Comparison of ENCODE assay signal across 26 cellular contexts in the genomic region with DNA sequence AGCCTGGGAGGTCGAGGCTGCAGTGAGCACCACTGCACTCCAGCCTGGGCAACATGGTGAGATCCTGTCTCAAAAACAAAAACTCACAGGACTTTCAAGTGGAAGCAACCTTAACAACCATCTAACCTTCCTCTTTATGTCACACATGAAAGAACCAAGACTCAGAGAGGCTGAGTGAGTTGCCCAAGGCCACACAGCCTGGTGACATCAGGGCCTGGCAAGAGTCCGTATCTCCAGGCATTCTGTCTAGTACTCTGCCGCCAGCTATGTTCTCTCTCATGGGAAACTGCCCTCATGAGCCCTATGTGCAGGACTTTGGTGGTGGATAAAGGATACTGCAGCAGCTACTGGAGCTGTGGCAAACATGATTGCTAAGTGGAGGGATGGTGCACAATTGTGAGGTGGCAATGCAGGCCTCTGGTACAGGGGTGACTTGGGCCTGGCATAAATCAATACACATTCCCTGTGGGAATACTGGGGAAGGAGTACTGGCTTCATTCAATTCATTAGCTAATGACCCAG. TPM values are rescaled to one million over a fixed set of nuclear protein-coding genes. Genes with fewer than 3 reads are reported as not detected.
A peak's percentile ranks its signal among the peaks of the same experiment; 100 is the strongest.
DNase-seq lines count a peak whose midpoint lies in the region; ATAC-seq, FAIRE-seq and TF ChIP-seq lines count a peak whose summit lies in the region.
"Had no signal": no experiment of that assay in that cellular context is flagged by ENCODE, and none has a peak within 500 bp of the region (broad histone marks: within the 10 kb centered on the region; RNA-seq: fewer than 3 reads in every experiment).

No MANE protein-coding gene starts in this region.

- no peak overlapping the region for H3K9ac ChIP-seq in HepG2 (ENCODE audit: insufficient read depth, low read depth, low read length)
- H3K9ac ChIP-seq: BLaER1 had no signal

- WGBS in HepG2 (ENCODE audit: low lambda C conversion rate) = 20% methylated on average over 2 of the region's 3 CpGs
- WGBS in right lobe of liver (ENCODE audit: insufficient coverage, low coverage, low lambda C conversion rate, missing lambda C conversion rate) = 80% methylated on average over 1 of the region's 3 CpGs

- no peaks in the 10 kb centered on the region for H3K9me3 ChIP-seq in HepG2 (ENCODE audit: low read length)
- no peaks in the 10 kb centered on the region for H3K9me3 ChIP-seq in right lobe of liver
- H3K9me3 ChIP-seq in upper lobe of right lung = no peaks in the 10 kb centered on the region
- H3K9me3 ChIP-seq: BE2C, BLaER1 had no signal

- intact Hi-C loops in HepG2 (cut with micrococcal nuclease; ENCODE audit: unreplicated experiment) = no loop called here
- intact Hi-C loops in right lobe of liver (cut with DNase I) = no loop called here
- intact Hi-C loops in upper lobe of right lung (cut with DNase I) = no loop called here

- H3K4me1 ChIP-seq in HepG2 (ENCODE audit: insufficient read depth, low read length) = no peaks in the 10 kb centered on the region
- H3K4me1 ChIP-seq in right lobe of liver = no peaks in the 10 kb centered on the region
- H3K4me1 ChIP-seq in upper lobe of right lung = no peaks in the 10 kb centered on the region
- H3K4me1 ChIP-seq: BE2C, BLaER1 had no signal

- no peak for TF ChIP-seq RAD21 in HepG2 (CRISPR knock-in tag; IDR thresholded peaks at IDR 0.05)

- H2AFZ ChIP-seq in HepG2 (ENCODE audit: low read length) = no peak overlapping the region

- POLR2A ChIA-PET in HepG2 (lab: Yijun Ruan, JAX) = no interaction called here

- TF ChIP-seq EP300 in HepG2 (IDR thresholded peaks at IDR 0.05; ENCODE audit: low read depth in 2 of 2, low read length in 2 of 2) (no peak), HepG2 (CRISPR knock-in tag; IDR thresholded peaks at IDR 0.05; ENCODE audit: borderline replicate concordance) (no peak)

- no peak overlapping the region for H3K4me2 ChIP-seq in HepG2 (ENCODE audit: low read depth, low read length)
- H3K4me2 ChIP-seq: BLaER1 had no signal

- peak; percentile 60; the same call in 2 of the 3 replicates for ATAC-seq in HepG2
- ATAC-seq in right lobe of liver = no peak
- no peak for ATAC-seq in upper lobe of right lung
- no peak for ATAC-seq in GM18870 (IDR thresholded peaks at IDR 0.05; ENCODE audit: unreplicated experiment)
- ATAC-seq: GM12878 had no signal

- H3K27me3 ChIP-seq in HepG2 (ENCODE audit: control insufficient read depth in 1 of 2, insufficient read depth in 2 of 2, low read length in 2 of 2) (peaks cover 1 to 23% of the 10 kb centered on the region in 2 experiments; a peak in 1 of 5 replicates), right lobe of liver (no peaks in the 10 kb centered on the region), upper lobe of right lung (no peaks in the 10 kb centered on the region)
- H3K27me3 ChIP-seq: BE2C, BLaER1 had no signal

- CTCF ChIA-PET in HepG2 (lab: Yijun Ruan, JAX; ENCODE audit: low intra/inter-chr PET ratio, low total read pairs) = no interaction called here

- TF ChIP-seq CTCF in HepG2 (CRISPR knock-in tag; IDR thresholded peaks at IDR 0.05) (no peak), right lobe of liver (IDR thresholded peaks at IDR 0.05) (no peak), upper lobe of right lung (IDR thresholded peaks at IDR 0.05) (no peak)

- no peak overlapping the region for H3K4me3 ChIP-seq in HepG2 (replicated peaks in 1 of 3; ENCODE audit: insufficient read depth in 1 of 3, low read depth in 2 of 3, low read length in 3 of 3)
- H3K4me3 ChIP-seq in right lobe of liver = no peak overlapping the region
- no peak overlapping the region for H3K4me3 ChIP-seq in upper lobe of right lung
- H3K4me3 ChIP-seq: BLaER1, GM12878 had no signal

- H3K36me3 ChIP-seq in HepG2 (replicated peaks in 1 of 2; ENCODE audit: control insufficient read depth in 1 of 2, insufficient read depth in 2 of 2, low read length in 2 of 2) (no peaks in the 10 kb centered on the region), right lobe of liver (no peaks in the 10 kb centered on the region), upper lobe of right lung (no peaks in the 10 kb centered on the region)
- H3K36me3 ChIP-seq: BE2C, BLaER1 had no signal

- no TSS peak for BruUV-seq in HepG2 (replicated peaks; lab: Mats Ljungman, UMichigan)

- TF ChIP-seq POLR2A in HepG2 (IDR thresholded peaks at IDR 0.05; ENCODE audit: insufficient read depth in 1 of 2, low read depth in 2 of 2, low read length in 2 of 2) (no peak), right lobe of liver (IDR thresholded peaks at IDR 0.05) (no peak)

- FAIRE-seq in HepG2 (lab: Jason Lieb, UNC) = no peak
- FAIRE-seq: GM12878, GM12892, GM18507, GM19239 had no signal

- H3K79me2 ChIP-seq in HepG2 (ENCODE audit: insufficient read depth, low read length) = no peaks in the 10 kb centered on the region

- H4K20me1 ChIP-seq in HepG2 (ENCODE audit: insufficient read depth, low read length) = no peaks in the 10 kb centered on the region
- H4K20me1 ChIP-seq: BLaER1 had no signal

- no peak for DNase-seq in HepG2 (ENCODE audit: low spot score)
- DNase-seq in right lobe of liver = no peak
- peak; percentile 12 for DNase-seq in SK-MEL-5 (ENCODE audit: low read depth, low spot score)
- peak; percentile 17 for DNase-seq in upper lobe of right lung
- DNase-seq in NCI-H2029 (lab: John Stamatoyannopoulos, UW) = no peak
- DNase-seq: ACHN; BE2C; C1 segment of cervical spinal cord; CD4-positive, alpha-beta memory T cell; CD4-positive, CD25-positive, alpha-beta regulatory T cell; CD8-positive, alpha-beta memory T cell; COR-L47; DMS 273 treated with DMSO at 0.1 percent for 48 hours; DMS153; DMS53; DMS79; DND-41; EL; GDM1 had no signal

- in situ Hi-C loops in HepG2 (cut with HindIII; ENCODE audit: extremely low pct_ligation_motif_present, low pct_unique_long_range_greater_than_20kb) (no loop called here), SK-MEL-5 (cut with HindIII; ENCODE audit: low pct_unique_long_range_greater_than_20kb, low sequenced_read_pairs) (no loop called here)

- no peak overlapping the region for H3K27ac ChIP-seq in HepG2 (ENCODE audit: extremely low read length, insufficient read depth, low read length)
- no peak overlapping the region for H3K27ac ChIP-seq in right lobe of liver
- no peak overlapping the region for H3K27ac ChIP-seq in upper lobe of right lung
- H3K27ac ChIP-seq: 22Rv1, BLaER1 had no signal

TF ChIP-seq in HepG2, 621 proteins besides CTCF, POLR2A, EP300 and RAD21:
- no peak for TF ChIP-seq IKZF5 (CRISPR knock-in tag; IDR thresholded peaks at IDR 0.05)
- peak; percentile 84 for TF ChIP-seq ZNF768 (CRISPR knock-in tag; IDR thresholded peaks at IDR 0.05)
- TF ChIP-seq ZNF720 (CRISPR knock-in tag; IDR thresholded peaks at IDR 0.05) = no peak
- TF ChIP-seq ZKSCAN1 (IDR thresholded peaks at IDR 0.05; ENCODE audit: low read length) = no peak
- no peak for TF ChIP-seq ZNF143 (CRISPR knock-in tag; IDR thresholded peaks at IDR 0.05)

RNA-seq across cellular contexts. Expression of gene CHCHD3, which starts 10.1 kb away (rescaled TPM):
- total RNA-seq in HepG2 (2016; rRNA removed; fragmentation: Illumina TruSeq; extraction: Trizol) (86.8 and 113 TPM in 2 replicates), right lobe of liver (10 to 100 TPM; 16.5 to 42.6 (median 21.6) TPM), upper lobe of right lung (43.0 TPM)
- total RNA-seq in HepG2 (2016; cell fraction: cytosol; rRNA removed; fragmentation: Illumina TruSeq; extraction: Trizol; ENCODE audit: low read depth) = 29.7 and 33.8 TPM in 2 replicates
- 87.0 and 114 TPM in 2 replicates for total RNA-seq in HepG2 (2016; cell fraction: insoluble cytoplasmic fraction; rRNA removed; fragmentation: Illumina TruSeq; extraction: Trizol)
- 54.7 and 58.0 TPM in 2 replicates for total RNA-seq in HepG2 (2016; cell fraction: membrane; rRNA removed; fragmentation: Illumina TruSeq; extraction: Trizol)
- total RNA-seq in HepG2 (2016; cell fraction: nucleus; rRNA removed; fragmentation: Illumina TruSeq; extraction: Trizol) = 52.8 and 60.4 TPM in 2 replicates
- polyA plus RNA-seq in HepG2 (2011; rRNA removed) = 27.1 and 32.7 TPM in 2 replicates
- polyA plus RNA-seq in HepG2 (2011; cell fraction: cytosol; rRNA removed) = 23.8 and 33.2 TPM in 2 replicates
- polyA plus RNA-seq in HepG2 (2011; cell fraction: nucleus; rRNA removed) = 10.2 and 11.3 TPM in 2 replicates
- polyA plus RNA-seq in HepG2 (2012) = 39.2 and 41.8 TPM in 2 replicates
- polyA plus RNA-seq in HepG2 (2016; cell fraction: cytosol; fragmentation: Illumina TruSeq; extraction: Trizol; ENCODE audit: low read depth) = 26.9 and 31.2 TPM in 2 replicates
- 106 and 107 TPM in 2 replicates for polyA plus RNA-seq in HepG2 (2016; cell fraction: insoluble cytoplasmic fraction; fragmentation: Illumina TruSeq; extraction: Trizol; ENCODE audit: low read depth)
- 40.2 and 43.6 TPM in 2 replicates for polyA plus RNA-seq in HepG2 (2016; cell fraction: membrane; fragmentation: Illumina TruSeq; extraction: Trizol; ENCODE audit: low read depth)
- polyA plus RNA-seq in HepG2 (2016; cell fraction: nucleus; fragmentation: Illumina TruSeq; extraction: Trizol; ENCODE audit: insufficient read depth, low read depth) = 40.1 and 42.8 TPM in 2 replicates
- polyA minus RNA-seq in HepG2 (2011; rRNA and poly(A)+ RNA removed; ENCODE audit: low replicate concordance) = 16.7 and 45.4 TPM in 2 replicates
- 22.4 and 36.4 TPM in 2 replicates for polyA minus RNA-seq in HepG2 (2011; cell fraction: cytosol; rRNA and poly(A)+ RNA removed)
- 50.9 and 57.8 TPM in 2 replicates for polyA minus RNA-seq in HepG2 (2011; cell fraction: nucleus; rRNA and poly(A)+ RNA removed)
- total RNA-seq in SK-MEL-5 (2014; rRNA removed; shearing (Covaris generic)) = 264 and 287 TPM in 2 replicates
- 137 and 151 TPM in 2 replicates for polyA plus RNA-seq in SK-MEL-5 (2015; cell fraction: cytosol; rRNA removed)
- polyA plus RNA-seq in SK-MEL-5 (2015; cell fraction: nucleus; rRNA removed) = 29.4 and 31.5 TPM in 2 replicates

Comparison
In these comparisons a context has a peak if more than half of its experiments do, and no peak if none do; other contexts are left out.
1. DNase-seq: peak in SK-MEL-5 (single experiment) and upper lobe of right lung (single experiment); none in HepG2 (single experiment), right lobe of liver (0 of 3) and NCI-H2029 (single experiment).